Comparison of ENCODE assay signal across 19 cellular contexts in the genomic region with DNA sequence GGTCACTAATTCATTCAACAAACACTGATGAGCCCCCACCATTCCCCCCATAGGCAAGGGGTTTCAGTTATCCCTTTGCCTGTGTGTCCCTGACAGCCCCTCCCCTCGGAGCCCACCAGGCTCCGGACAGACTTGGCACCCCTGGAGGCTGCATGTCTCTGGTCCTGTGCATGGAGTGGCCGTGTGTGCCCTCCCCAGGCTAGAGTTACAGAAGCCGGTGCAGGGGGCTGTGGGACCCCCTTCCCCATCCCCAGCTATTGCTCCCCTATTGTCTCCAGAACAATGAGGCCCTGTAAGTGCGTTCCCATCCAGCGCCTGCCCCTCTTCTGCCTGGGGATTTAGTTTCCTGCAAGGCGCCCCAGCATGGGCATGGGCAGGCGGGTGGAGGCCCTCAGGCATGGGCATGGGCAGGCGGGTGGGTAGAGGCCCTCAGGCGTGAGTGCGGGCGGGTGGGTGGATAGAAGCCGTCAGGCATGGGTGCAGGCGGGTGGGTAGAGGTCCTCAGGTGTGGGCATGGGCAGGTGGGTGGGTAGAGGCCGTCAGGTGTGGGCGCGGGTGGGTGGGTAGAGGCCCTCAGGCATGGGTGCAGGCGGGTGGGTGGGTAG. TPM values are rescaled to one million over a fixed set of nuclear protein-coding genes. Genes with fewer than 3 reads are reported as not detected.
A peak's percentile ranks its signal among the peaks of the same experiment; 100 is the strongest.
DNase-seq lines count a peak whose midpoint lies in the region; TF ChIP-seq lines count a peak whose summit lies in the region.
"Had no signal": no experiment of that assay in that cellular context is flagged by ENCODE, and none has a peak within 500 bp of the region (broad histone marks: within the 10 kb centered on the region; RNA-seq: fewer than 3 reads in every experiment).

No MANE protein-coding gene starts in this region.

- DNase-seq in cardiac septum (ENCODE audit: low spot score) = peak; percentile 49
- no peak for DNase-seq in right atrium auricular region (ENCODE audit: low spot score)
- DNase-seq in chondrocyte (ENCODE audit: low spot score) = peak; percentile 83
- peak; percentile 79 for DNase-seq in mesenteric fat pad (ENCODE audit: low spot score)
- peak; percentile 48 for DNase-seq in spleen
- DNase-seq in WERI-Rb-1 = no peak
- no peak for DNase-seq in GM10266 (ENCODE audit: extremely low spot score)
- DNase-seq in inferior parietal cortex (ENCODE audit: extremely low spot score) = no peak
- DNase-seq: AML-193, DMS79 treated with DMSO at 0.1 percent for 48 hours, NCI-H1092 treated with DMSO at 0.1 percent for 48 hours, NCI-H146, NCI-H2081, NCI-H2171 treated with DMSO at 0.1 percent for 48 hours, NCI-H446, NCI-H526 treated with DMSO at 0.1 percent for 48 hours had no signal

- H3K4me3 ChIP-seq in right atrium auricular region = no peak overlapping the region
- H3K4me3 ChIP-seq in spleen = no peak overlapping the region
- H3K4me3 ChIP-seq in WERI-Rb-1 (ENCODE audit: low read depth, low read length) = no peak overlapping the region
- H3K4me3 ChIP-seq: K562 had no signal

- TF ChIP-seq POLR2A in spleen (IDR thresholded peaks at IDR 0.05) = no peak

- no peaks in the 10 kb centered on the region for H3K9me3 Mint-ChIP-seq in chondrocyte (ENCODE audit: low read depth)

- H3K27me3 Mint-ChIP-seq in chondrocyte (ENCODE audit: low read depth) = peaks cover 3% of the 10 kb centered on the region

- H3K4me1 ChIP-seq in right atrium auricular region (peaks cover 0 to 12% of the 10 kb centered on the region in 2 donors), spleen (peaks cover 4 to 38% (median 20%) of the 10 kb centered on the region in 6 donors)

- no peaks in the 10 kb centered on the region for H3K4me1 Mint-ChIP-seq in chondrocyte (ENCODE audit: low read depth)

- H3K27ac ChIP-seq in right atrium auricular region (no peak overlapping the region), spleen (no peak overlapping the region), WERI-Rb-1 (no peak overlapping the region)
- H3K27ac ChIP-seq: C4-2B had no signal

- 74 to 95% (median 82%) methylated on average over 6 to 18 of the region's 18 CpGs for WGBS in spleen, 5 donors

- no peaks in the 10 kb centered on the region for H3K9me3 ChIP-seq in right atrium auricular region
- no peaks in the 10 kb centered on the region for H3K9me3 ChIP-seq in spleen
- no peaks in the 10 kb centered on the region for H3K9me3 ChIP-seq in WERI-Rb-1 (ENCODE audit: severe bottlenecking)

- no peak overlapping the region for H3K4me3 Mint-ChIP-seq in chondrocyte (ENCODE audit: unreplicated experiment)

- H3K36me3 ChIP-seq in right atrium auricular region = no peaks in the 10 kb centered on the region
- no peaks in the 10 kb centered on the region for H3K36me3 ChIP-seq in spleen
- no peaks in the 10 kb centered on the region for H3K36me3 ChIP-seq in WERI-Rb-1

- H3K27ac Mint-ChIP-seq in chondrocyte (ENCODE audit: unreplicated experiment) = no peak overlapping the region

- no peaks in the 10 kb centered on the region for H3K36me3 Mint-ChIP-seq in chondrocyte (ENCODE audit: low read depth)

- no peaks in the 10 kb centered on the region for H3K27me3 ChIP-seq in right atrium auricular region
- H3K27me3 ChIP-seq in spleen (replicated peaks in 1 of 7) = peaks cover 0 to 19% (median 0%) of the 10 kb centered on the region in 7 donors
- no peaks in the 10 kb centered on the region for H3K27me3 ChIP-seq in WERI-Rb-1 (ENCODE audit: insufficient read depth, low read depth, severe bottlenecking)

- intact Hi-C loops in cardiac septum (cut with DNase I) = no loop called here
- intact Hi-C loops in spleen (cut with DNase I; ENCODE audit: low total_unique reads) = no loop called here

- TF ChIP-seq CTCF in right atrium auricular region (IDR thresholded peaks at IDR 0.05) (no peak), chondrocyte (IDR thresholded peaks at IDR 0.05) (no peak), spleen (IDR thresholded peaks at IDR 0.05 in 8 of 11, conservative IDR thresholded peaks at IDR 0.05 in 3 of 11) (no peak), WERI-Rb-1 (IDR thresholded peaks at IDR 0.05; ENCODE audit: low read depth, low read length) (no peak), GM10266 (IDR thresholded peaks at IDR 0.05; ENCODE audit: control insufficient read depth, insufficient read depth, low read depth, missing control alignments) (no peak)

RNA-seq across cellular contexts. Expression of a gene that starts 1.5 kb away (rescaled TPM):
- 0.03 TPM for total RNA-seq in cardiac septum
- total RNA-seq in right atrium auricular region = not detected
- total RNA-seq in chondrocyte = not detected in 3 replicates
- total RNA-seq in mesenteric fat pad = 0.80 TPM
- total RNA-seq in spleen = under 1 TPM in 2 of 7 donors, not detected in 5; 0.03 to 0.06 TPM
- polyA plus RNA-seq in spleen = under 1 TPM in 1 of 3 donors, not detected in 2; 0.03 TPM
- total RNA-seq: H1 had no signal
- polyA plus RNA-seq: H1 had no signal

RNA-seq across cellular contexts. Expression of a gene that starts 39.6 kb away (rescaled TPM):
- total RNA-seq in cardiac septum (not detected), right atrium auricular region (not detected), chondrocyte (not detected in 3 replicates), mesenteric fat pad (not detected), spleen (under 1 TPM in 4 of 7 donors, not detected in 3; 0.09 to 0.76 (median 0.34) TPM)
- under 1 TPM; 0.02 to 0.22 (median 0.11) TPM for polyA plus RNA-seq in spleen
- total RNA-seq: H1, K562 had no signal
- polyA plus RNA-seq: H1, K562 had no signal

Comparison
In these comparisons a context has a peak if more than half of its experiments do, and no peak if none do; other contexts are left out.
1. DNase-seq: peak in cardiac septum (single experiment), chondrocyte (single experiment), mesenteric fat pad (single experiment) and spleen (single experiment); none in right atrium auricular region (single experiment), WERI-Rb-1 (single experiment), GM10266 (single experiment) and inferior parietal cortex (single experiment).